7 cellular contexts compared by ENCODE assay signal in the genomic region with DNA sequence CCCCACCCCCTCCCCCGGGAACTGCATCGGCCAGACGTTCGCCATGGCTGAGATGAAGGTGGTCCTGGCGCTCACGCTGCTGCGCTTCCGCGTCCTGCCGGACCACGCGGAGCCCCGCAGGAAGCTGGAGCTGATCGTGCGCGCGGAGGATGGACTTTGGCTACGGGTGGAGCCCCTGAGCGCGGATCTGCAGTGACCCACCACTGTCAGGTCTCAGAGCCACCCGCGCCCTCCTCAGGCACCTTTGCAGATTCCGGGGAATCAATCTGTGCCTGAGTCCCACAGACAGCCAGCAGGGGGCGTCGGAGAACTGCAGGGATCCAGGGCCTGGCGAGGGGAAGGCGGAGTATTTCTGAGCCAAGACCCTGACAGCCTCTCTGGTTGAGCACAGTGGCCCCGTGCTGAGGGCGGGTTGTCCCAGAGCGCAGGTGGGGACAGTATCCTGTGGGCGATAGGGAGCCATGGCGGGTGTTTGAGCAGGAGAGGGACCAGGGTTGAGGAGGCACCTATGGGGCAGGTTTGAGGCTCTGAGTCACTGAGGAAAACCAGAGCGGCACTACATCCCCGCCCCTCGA.
DNase-seq lines count a peak whose midpoint lies in the region; ATAC-seq and TF ChIP-seq lines count a peak whose summit lies in the region.

No MANE protein-coding gene starts in this region.

- H3K4me3 ChIP-seq in WI38 (ENCODE audit: low read depth, low read length) = no peak overlapping the region

- peak; percentile 4 for DNase-seq in NCI-H1694 treated with DMSO at 0.1 percent for 48 hours (lab: John Stamatoyannopoulos, UW)
- DNase-seq in T47D (ENCODE audit: low read depth in 1 of 2, low spot score in 1 of 2) = peak; percentile 49 to 69
- DNase-seq in inferior parietal cortex (ENCODE audit: extremely low spot score) = peak; percentile 69
- peak; percentile 80 to 87 (median 83) for DNase-seq in stimulated activated CD4-positive, alpha-beta T cell treated with anti-CD3 and anti-CD28 coated beads, Interleukin-1b, Interleukin-23, amount 100 ng/mL, for 24 hours (ENCODE audit: low read depth in 4 of 4, low spot score in 1 of 4)

- in situ Hi-C loops in T47D (cut with HindIII; ENCODE audit: low pct_unique_long_range_greater_than_20kb, low sequenced_read_pairs) = no loop called here

- TF ChIP-seq CTCF in GM12872 (IDR thresholded peaks at IDR 0.05; ENCODE audit: insufficient read depth, low read depth, low read length) (peak; percentile 92), WI38 (IDR thresholded peaks at IDR 0.05; ENCODE audit: low read depth, low read length) (peak; percentile 96)

- no peak for ATAC-seq in HG02759 (IDR thresholded peaks at IDR 0.05; ENCODE audit: unreplicated experiment)

Comparison
In these comparisons a context has a peak if more than half of its experiments do, and no peak if none do; other contexts are left out.
1. DNase-seq: peak in every context shown above with its lines; median percentile 83 in stimulated activated CD4-positive, alpha-beta T cell treated with anti-CD3 and anti-CD28 coated beads, Interleukin-1b, Interleukin-23, amount 100 ng/mL, for 24 hours; 69 in inferior parietal cortex; 59 in T47D; 4 in NCI-H1694 treated with DMSO at 0.1 percent for 48 hours.